Comparison of ENCODE assay signal across 9 cellular contexts in the genomic region with DNA sequence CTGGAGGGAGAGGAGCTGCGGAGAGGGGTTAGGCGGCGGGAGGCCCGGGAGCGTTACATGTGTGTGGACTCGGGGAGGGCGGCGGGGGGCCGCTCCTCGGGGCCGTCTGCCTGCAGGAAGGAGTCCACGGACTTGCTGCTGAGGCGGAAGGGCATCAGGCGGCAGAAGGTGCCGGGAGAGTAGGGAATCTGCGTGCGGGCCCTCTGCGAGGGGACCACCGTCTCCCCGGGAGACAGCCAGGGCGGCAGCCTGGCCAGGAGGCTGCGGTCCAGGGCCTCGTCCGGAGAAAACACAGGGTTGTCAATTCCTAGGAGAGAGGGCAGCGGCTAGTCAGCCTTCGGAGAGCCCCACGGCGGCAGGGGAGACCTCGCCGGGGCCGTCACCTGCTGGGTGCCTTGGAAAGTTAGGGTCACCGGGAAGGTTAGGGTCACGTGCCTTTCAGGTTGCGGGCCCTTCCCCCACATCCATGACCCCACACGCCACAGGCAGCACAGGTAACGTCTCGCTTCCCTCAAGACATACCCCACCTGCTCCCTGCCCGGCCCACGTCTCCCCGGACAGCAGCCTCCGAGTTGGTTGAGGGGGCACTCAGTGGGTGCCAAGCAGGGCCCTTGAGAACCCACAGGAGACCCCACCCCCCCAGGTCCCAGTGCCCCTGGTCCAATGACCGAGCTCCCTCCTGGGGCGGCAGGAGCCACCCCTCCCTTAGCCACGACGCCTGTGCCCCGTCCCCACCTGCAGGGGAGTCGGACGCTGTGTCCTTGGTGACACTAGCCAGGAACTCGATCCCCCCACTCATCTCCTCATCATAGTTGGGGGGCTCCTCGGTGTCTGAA. TPM values are rescaled to one million over a fixed set of nuclear protein-coding genes. Genes with fewer than 3 reads are reported as not detected.
DNase-seq lines count a peak whose midpoint lies in the region; ATAC-seq and TF ChIP-seq lines count a peak whose summit lies in the region.
"Had no signal": no experiment of that assay in that cellular context is flagged by ENCODE, and none has a peak within 500 bp of the region (broad histone marks: within the 10 kb centered on the region; RNA-seq: fewer than 3 reads in every experiment).

No MANE protein-coding gene starts in this region.

- H3K4me3 Mint-ChIP-seq in activated naive CD4-positive, alpha-beta T cell treated with anti-CD3 and anti-CD28 coated beads, Interleukin-2, amount 10 ng/mL, durations not matched to agents 7 days and 5 days, result peak overlapping the region; percentile 71
- H3K4me3 Mint-ChIP-seq in activated naive CD8-positive, alpha-beta T cell treated with anti-CD3 and anti-CD28 coated beads, Interleukin-2, amount 10 ng/mL, durations not matched to agents 7 days and 5 days, result peak overlapping the region; percentile 73

- peak; percentile 48 for DNase-seq in activated naive CD4-positive, alpha-beta T cell treated with anti-CD3 and anti-CD28 coated beads, Interleukin-2, amount 10 ng/mL, durations not matched to agents 7 days and 5 days
- no peak for DNase-seq in activated naive CD4-positive, alpha-beta T cell (lab: John Stamatoyannopoulos, UW)
- peak; percentile 46 for DNase-seq in activated naive CD8-positive, alpha-beta T cell treated with anti-CD3 and anti-CD28 coated beads, Interleukin-2, amount 10 ng/mL, durations not matched to agents 7 days and 5 days
- DNase-seq in iris pigment epithelial cell (ENCODE audit: low read depth), result peak; percentile 9
- DNase-seq in upper lobe of right lung, result peak; percentile 68
- no peak for DNase-seq in NK-92 treated with Interleukin-12 subunit alpha and Interleukin-12 subunit beta, amount 100 ng/mL, for 24 hours (lab: John Stamatoyannopoulos, UW)
- no peak for DNase-seq in SHP77 (lab: John Stamatoyannopoulos, UW)
- no peak for DNase-seq in NCI-H2196 treated with DMSO at 0.1 percent for 48 hours (lab: John Stamatoyannopoulos, UW; ENCODE audit: unreplicated experiment)
- DNase-seq: NCI-H2029 had no signal

- peaks cover 26% of the 10 kb centered on the region for H3K27me3 ChIP-seq in upper lobe of right lung

- H3K36me3 Mint-ChIP-seq in activated naive CD4-positive, alpha-beta T cell treated with anti-CD3 and anti-CD28 coated beads, Interleukin-2, amount 10 ng/mL, durations not matched to agents 7 days and 5 days, result peaks cover 8% of the 10 kb centered on the region
- peaks cover 2% of the 10 kb centered on the region for H3K36me3 Mint-ChIP-seq in activated naive CD8-positive, alpha-beta T cell treated with anti-CD3 and anti-CD28 coated beads, Interleukin-2, amount 10 ng/mL, durations not matched to agents 7 days and 5 days

- no peaks in the 10 kb centered on the region for H3K36me3 ChIP-seq in upper lobe of right lung

- H3K27ac ChIP-seq in upper lobe of right lung, result no peak overlapping the region

- H3K9me3 Mint-ChIP-seq in activated naive CD4-positive, alpha-beta T cell treated with anti-CD3 and anti-CD28 coated beads, Interleukin-2, amount 10 ng/mL, durations not matched to agents 7 days and 5 days, result no peaks in the 10 kb centered on the region
- no peaks in the 10 kb centered on the region for H3K9me3 Mint-ChIP-seq in activated naive CD8-positive, alpha-beta T cell treated with anti-CD3 and anti-CD28 coated beads, Interleukin-2, amount 10 ng/mL, durations not matched to agents 7 days and 5 days

- peaks cover 36% of the 10 kb centered on the region for H3K27me3 Mint-ChIP-seq in activated naive CD4-positive, alpha-beta T cell treated with anti-CD3 and anti-CD28 coated beads, Interleukin-2, amount 10 ng/mL, durations not matched to agents 7 days and 5 days
- peaks cover 6% of the 10 kb centered on the region for H3K27me3 Mint-ChIP-seq in activated naive CD8-positive, alpha-beta T cell treated with anti-CD3 and anti-CD28 coated beads, Interleukin-2, amount 10 ng/mL, durations not matched to agents 7 days and 5 days

- H3K4me1 Mint-ChIP-seq in activated naive CD4-positive, alpha-beta T cell treated with anti-CD3 and anti-CD28 coated beads, Interleukin-2, amount 10 ng/mL, durations not matched to agents 7 days and 5 days, result peaks cover 29% of the 10 kb centered on the region
- H3K4me1 Mint-ChIP-seq in activated naive CD8-positive, alpha-beta T cell treated with anti-CD3 and anti-CD28 coated beads, Interleukin-2, amount 10 ng/mL, durations not matched to agents 7 days and 5 days, result peaks cover 10% of the 10 kb centered on the region

- CTCF ChIA-PET in activated naive CD4-positive, alpha-beta T cell treated with anti-CD3 and anti-CD28 coated beads, Interleukin-2, amount 10 ng/mL, durations not matched to agents 7 days and 5 days (lab: Charles Lee), result interaction anchor here (0.9 kb wide), 1 partner anchor 29 kb away, joined by 3 read pairs; no protein-coding TSS in a partner anchor

- POLR2A ChIA-PET in activated naive CD8-positive, alpha-beta T cell treated with anti-CD3 and anti-CD28 coated beads, Interleukin-2, amount 10 ng/mL, durations not matched to agents 7 days and 5 days (lab: Charles Lee), result no interaction called here

- no peaks in the 10 kb centered on the region for H3K9me3 ChIP-seq in upper lobe of right lung

- H3K27ac Mint-ChIP-seq in activated naive CD4-positive, alpha-beta T cell treated with anti-CD3 and anti-CD28 coated beads, Interleukin-2, amount 10 ng/mL, durations not matched to agents 7 days and 5 days, result no peak overlapping the region
- no peak overlapping the region for H3K27ac Mint-ChIP-seq in activated naive CD8-positive, alpha-beta T cell treated with anti-CD3 and anti-CD28 coated beads, Interleukin-2, amount 10 ng/mL, durations not matched to agents 7 days and 5 days

- no peak for TF ChIP-seq CTCF in upper lobe of right lung (IDR thresholded peaks at IDR 0.05)

- H3K4me3 ChIP-seq in upper lobe of right lung, result peak overlapping the region; percentile 35

- H3K4me1 ChIP-seq in upper lobe of right lung, result peaks cover 18% of the 10 kb centered on the region

- no peak for ATAC-seq in activated naive CD8-positive, alpha-beta T cell treated with anti-CD3 and anti-CD28 coated beads, Interleukin-2, amount 10 ng/mL, durations not matched to agents 7 days and 5 days (ENCODE audit: low read depth)
- no peak for ATAC-seq in upper lobe of right lung

- intact Hi-C loops in upper lobe of right lung (cut with DNase I), result no loop called here

RNA-seq across cellular contexts. Expression of a gene that starts 32.1 kb away (rescaled TPM):
- 10 to 100 TPM; 72.4 to 77.5 TPM for total RNA-seq in activated naive CD8-positive, alpha-beta T cell treated with anti-CD3 and anti-CD28 coated beads, Interleukin-2, amount 10 ng/mL, durations not matched to agents 7 days and 5 days
- 59.5 TPM for total RNA-seq in upper lobe of right lung

RNA-seq across cellular contexts. Expression of a gene that starts 49.2 kb away (rescaled TPM):
- 1 to 10 TPM; 2.0 to 2.3 TPM for total RNA-seq in activated naive CD8-positive, alpha-beta T cell treated with anti-CD3 and anti-CD28 coated beads, Interleukin-2, amount 10 ng/mL, durations not matched to agents 7 days and 5 days
- total RNA-seq in upper lobe of right lung, result 1.0 TPM

Comparison
In these comparisons a context has a peak if more than half of its experiments do, and no peak if none do; other contexts are left out.
1. DNase-seq: peak in activated naive CD4-positive, alpha-beta T cell treated with anti-CD3 and anti-CD28 coated beads, Interleukin-2, amount 10 ng/mL, durations not matched to agents 7 days and 5 days (single experiment), activated naive CD8-positive, alpha-beta T cell treated with anti-CD3 and anti-CD28 coated beads, Interleukin-2, amount 10 ng/mL, durations not matched to agents 7 days and 5 days (single experiment), iris pigment epithelial cell (single experiment) and upper lobe of right lung (single experiment); none in activated naive CD4-positive, alpha-beta T cell (0 of 4), NK-92 treated with Interleukin-12 subunit alpha and Interleukin-12 subunit beta, amount 100 ng/mL, for 24 hours (single experiment), SHP77 (0 of 2) and NCI-H2196 treated with DMSO at 0.1 percent for 48 hours (single experiment).